Comparison of ENCODE assay signal across 22 cellular contexts in genomic region chr3:29091599-29092189, GRCh38.
DNase-seq lines count a peak whose midpoint lies in the region; ATAC-seq and TF ChIP-seq lines count a peak whose summit lies in the region.
"Had no signal": no experiment of that assay in that cellular context is flagged by ENCODE, and none has a peak within 500 bp of the region (broad histone marks: within the 10 kb centered on the region; RNA-seq: fewer than 3 reads in every experiment).

No MANE protein-coding gene starts in this region.

- no peak overlapping the region for H3K4me3 Mint-ChIP-seq in stimulated activated naive CD8-positive, alpha-beta T cell treated with anti-CD3 and anti-CD28 coated beads, Interleukin-15, amount 100 ng/mL, for 72 hours
- H3K4me3 Mint-ChIP-seq in activated naive CD8-positive, alpha-beta T cell treated with anti-CD3 and anti-CD28 coated beads, Interleukin-2, amount 50 U/mL, for 24 hours, result no peak overlapping the region
- H3K4me3 Mint-ChIP-seq: CD4-positive, alpha-beta memory T cell; IgD-negative memory B cell had no signal

- no peak for DNase-seq in stimulated activated naive CD8-positive, alpha-beta T cell treated with anti-CD3 and anti-CD28 coated beads, Interleukin-15, Interleukin-2, amounts not matched to agents 100 U/mL and 50 U/mL, for 24 hours
- DNase-seq in stimulated activated naive CD8-positive, alpha-beta T cell treated with anti-CD3 and anti-CD28 coated beads, Interleukin-15, amount 100 ng/mL, for 72 hours, result no peak
- DNase-seq in activated naive CD8-positive, alpha-beta T cell treated with anti-CD3 and anti-CD28 coated beads, Interleukin-2, amount 50 U/mL, for 24 hours, result no peak
- no peak for DNase-seq in lower lobe of right lung
- DNase-seq in H7, result no peak
- DNase-seq in activated gamma-delta T cell (lab: John Stamatoyannopoulos, UW), result no peak
- DNase-seq: C1 segment of cervical spinal cord; CD4-positive, alpha-beta memory T cell; COR-L47; GOT3; HCEC 1CT; MM.1S; NCI-H2029; NCI-H446; NCI-H524 treated with DMSO at 0.1 percent for 48 hours; NCI-H774; PC-3; SJCRH30 had no signal

- TF ChIP-seq CTCF in lower lobe of right lung (IDR thresholded peaks at IDR 0.05), result no peak

- intact Hi-C loops in lower lobe of right lung (cut with DNase I), result no loop called here

- no peak overlapping the region for H3K27ac ChIP-seq in lower lobe of right lung
- H3K27ac ChIP-seq: HL-60, KMS-11, SJCRH30 had no signal

- peaks cover 2% of the 10 kb centered on the region for H3K36me3 Mint-ChIP-seq in activated naive CD8-positive, alpha-beta T cell treated with anti-CD3 and anti-CD28 coated beads, Interleukin-2, amount 50 U/mL, for 24 hours (ENCODE audit: low read depth)
- H3K36me3 Mint-ChIP-seq: CD4-positive, alpha-beta memory T cell; IgD-negative memory B cell had no signal

- H3K36me3 ChIP-seq in lower lobe of right lung, result no peaks in the 10 kb centered on the region
- H3K36me3 ChIP-seq in H7 (replicated peaks; ENCODE audit: control insufficient read depth, insufficient read depth, low read length), result no peaks in the 10 kb centered on the region
- H3K36me3 ChIP-seq: SJCRH30 had no signal

- H3K9me3 ChIP-seq in lower lobe of right lung, result peaks cover under 1% of the 10 kb centered on the region

- H3K27me3 Mint-ChIP-seq in stimulated activated naive CD8-positive, alpha-beta T cell treated with anti-CD3 and anti-CD28 coated beads, Interleukin-15, amount 100 ng/mL, for 72 hours, result no peaks in the 10 kb centered on the region
- H3K27me3 Mint-ChIP-seq in activated naive CD8-positive, alpha-beta T cell treated with anti-CD3 and anti-CD28 coated beads, Interleukin-2, amount 50 U/mL, for 24 hours, result no peaks in the 10 kb centered on the region
- H3K27me3 Mint-ChIP-seq: CD4-positive, alpha-beta memory T cell; IgD-negative memory B cell had no signal

- H3K27ac Mint-ChIP-seq in stimulated activated naive CD8-positive, alpha-beta T cell treated with anti-CD3 and anti-CD28 coated beads, Interleukin-15, amount 100 ng/mL, for 72 hours, result peak overlapping the region in 1 of 2 donors; percentile 52
- peak overlapping the region; percentile 74 for H3K27ac Mint-ChIP-seq in activated naive CD8-positive, alpha-beta T cell treated with anti-CD3 and anti-CD28 coated beads, Interleukin-2, amount 50 U/mL, for 24 hours
- H3K27ac Mint-ChIP-seq: CD4-positive, alpha-beta memory T cell; IgD-negative memory B cell had no signal

- peak; percentile 28 for ATAC-seq in stimulated activated naive CD8-positive, alpha-beta T cell treated with anti-CD3 and anti-CD28 coated beads, Interleukin-15, Interleukin-2, amounts not matched to agents 100 U/mL and 50 U/mL, for 24 hours
- no peak for ATAC-seq in stimulated activated naive CD8-positive, alpha-beta T cell treated with anti-CD3 and anti-CD28 coated beads, Interleukin-15, amount 100 ng/mL, for 72 hours
- ATAC-seq in activated naive CD8-positive, alpha-beta T cell treated with anti-CD3 and anti-CD28 coated beads, Interleukin-2, amount 50 U/mL, for 24 hours, result peak; percentile 22
- ATAC-seq in lower lobe of right lung, result peak; percentile 66 to 91
- no peak for ATAC-seq in GM21717 (IDR thresholded peaks at IDR 0.05; ENCODE audit: unreplicated experiment)
- ATAC-seq: PC-3 had no signal

- H3K9me3 Mint-ChIP-seq in stimulated activated naive CD8-positive, alpha-beta T cell treated with anti-CD3 and anti-CD28 coated beads, Interleukin-15, amount 100 ng/mL, for 72 hours, result peaks cover 9 to 16% of the 10 kb centered on the region in 2 donors
- H3K9me3 Mint-ChIP-seq in activated naive CD8-positive, alpha-beta T cell treated with anti-CD3 and anti-CD28 coated beads, Interleukin-2, amount 50 U/mL, for 24 hours, result peaks cover 29% of the 10 kb centered on the region

- H3K4me1 ChIP-seq in lower lobe of right lung, result no peaks in the 10 kb centered on the region
- H3K4me1 ChIP-seq: SJCRH30 had no signal

- H3K4me1 Mint-ChIP-seq in stimulated activated naive CD8-positive, alpha-beta T cell treated with anti-CD3 and anti-CD28 coated beads, Interleukin-15, amount 100 ng/mL, for 72 hours, result no peaks in the 10 kb centered on the region
- peaks cover 22% of the 10 kb centered on the region for H3K4me1 Mint-ChIP-seq in activated naive CD8-positive, alpha-beta T cell treated with anti-CD3 and anti-CD28 coated beads, Interleukin-2, amount 50 U/mL, for 24 hours
- H3K4me1 Mint-ChIP-seq: IgD-negative memory B cell had no signal

- H3K27me3 ChIP-seq in lower lobe of right lung (ENCODE audit: low read depth), result no peaks in the 10 kb centered on the region
- H3K27me3 ChIP-seq in H7 (ENCODE audit: control insufficient read depth, insufficient read depth, low read length), result no peaks in the 10 kb centered on the region
- H3K27me3 ChIP-seq: SJCRH30 had no signal

- H3K4me3 ChIP-seq in lower lobe of right lung (no peak overlapping the region), H7 (ENCODE audit: insufficient read depth, low read depth, low read length) (no peak overlapping the region)
- H3K4me3 ChIP-seq: SJCRH30 had no signal

Comparison
In these comparisons a context has a peak if more than half of its experiments do, and no peak if none do; other contexts are left out.
1. ATAC-seq: peak in stimulated activated naive CD8-positive, alpha-beta T cell treated with anti-CD3 and anti-CD28 coated beads, Interleukin-15, Interleukin-2, amounts not matched to agents 100 U/mL and 50 U/mL, for 24 hours (single experiment), activated naive CD8-positive, alpha-beta T cell treated with anti-CD3 and anti-CD28 coated beads, Interleukin-2, amount 50 U/mL, for 24 hours (single experiment) and lower lobe of right lung (2 of 2); none in stimulated activated naive CD8-positive, alpha-beta T cell treated with anti-CD3 and anti-CD28 coated beads, Interleukin-15, amount 100 ng/mL, for 72 hours (single experiment) and GM21717 (single experiment).